ENCODE assay signal across 9 cellular contexts in the genomic region with DNA sequence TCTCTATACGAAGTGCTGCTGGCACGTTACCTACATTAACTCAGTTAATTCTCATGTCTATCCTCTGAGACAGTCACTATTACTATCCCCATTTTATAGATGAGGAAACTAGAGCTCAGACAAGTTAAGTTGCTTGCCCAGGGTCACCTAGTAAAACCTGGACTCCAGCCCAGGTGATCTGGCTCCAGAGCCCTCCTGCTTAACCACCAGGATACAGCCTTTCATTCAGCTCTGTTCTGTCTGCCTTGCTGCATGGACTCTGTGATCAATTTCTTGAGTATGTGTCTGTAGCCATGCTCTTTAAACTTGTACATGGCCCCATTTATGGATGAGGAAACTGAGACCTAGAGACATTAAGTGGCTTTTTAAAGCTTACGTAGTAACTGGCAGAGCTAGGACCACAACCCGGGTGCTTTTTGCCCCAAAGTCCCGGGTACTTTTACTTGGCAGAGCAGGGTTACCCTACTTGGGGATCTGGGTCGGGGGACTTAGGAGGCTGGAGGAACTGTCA. TPM values are rescaled to one million over a fixed set of nuclear protein-coding genes. Genes with fewer than 3 reads are reported as not detected.
DNase-seq lines count a peak whose midpoint lies in the region; ATAC-seq and TF ChIP-seq lines count a peak whose summit lies in the region.
"Had no signal": no experiment of that assay in that cellular context is flagged by ENCODE, and none has a peak within 500 bp of the region (broad histone marks: within the 10 kb centered on the region; RNA-seq: fewer than 3 reads in every experiment).

No MANE protein-coding gene starts in this region.

- peaks cover 41% of the 10 kb centered on the region for H3F3A ChIP-seq in MM.1S (ENCODE audit: insufficient read depth, low read length)

- peaks cover 44% of the 10 kb centered on the region for H3K4me1 ChIP-seq in CD4-positive, CD25-positive, alpha-beta regulatory T cell (ENCODE audit: control insufficient read depth, insufficient read depth, low read length, poor library complexity, severe bottlenecking)
- peaks cover 22% of the 10 kb centered on the region for H3K4me1 ChIP-seq in MM.1S (ENCODE audit: low read length)
- peaks cover 21% of the 10 kb centered on the region for H3K4me1 ChIP-seq in osteoblast (ENCODE audit: insufficient read depth, low read length)
- H3K4me1 ChIP-seq in BE2C = peaks cover 7% of the 10 kb centered on the region

- H3K4me3 ChIP-seq in CD4-positive, CD25-positive, alpha-beta regulatory T cell (ENCODE audit: low read depth, low read length) = peak overlapping the region; percentile 41
- no peak overlapping the region; the same call in 1 of the 2 replicates for H3K4me3 ChIP-seq in MM.1S (ENCODE audit: low read length)
- H3K4me3 ChIP-seq in osteoblast (ENCODE audit: insufficient read depth, low read length) = peak overlapping the region; percentile 27
- no peak overlapping the region for H3K4me3 ChIP-seq in BE2C (ENCODE audit: low read depth, low read length)
- H3K4me3 ChIP-seq: cardiac muscle cell had no signal

- H3K27ac ChIP-seq in CD4-positive, CD25-positive, alpha-beta regulatory T cell (ENCODE audit: insufficient read depth, low read length, poor library complexity, severe bottlenecking) = peak overlapping the region; percentile 75
- peak overlapping the region; percentile 96 for H3K27ac ChIP-seq in MM.1S (ENCODE audit: low read length)
- H3K27ac ChIP-seq in osteoblast (ENCODE audit: low read depth, low read length) = no peak overlapping the region
- H3K27ac ChIP-seq: cardiac muscle cell had no signal

- H3K79me2 ChIP-seq in MM.1S (ENCODE audit: low read length) (peaks cover 46% of the 10 kb centered on the region), osteoblast (ENCODE audit: insufficient read depth, low read length) (peaks cover 60% of the 10 kb centered on the region)

- H3K4me3 Mint-ChIP-seq in CD4-positive, CD25-positive, alpha-beta regulatory T cell = peak overlapping the region in 1 of 4 donors; percentile 58
- peak overlapping the region in 3 of 5 experiments; percentile 85 to 99 (median 92) for H3K4me3 Mint-ChIP-seq in brain

- peak overlapping the region; percentile 63 to 89 (median 85) for H3K27ac Mint-ChIP-seq in CD4-positive, CD25-positive, alpha-beta regulatory T cell
- peak overlapping the region in 2 of 5 experiments; percentile 87 to 98 for H3K27ac Mint-ChIP-seq in brain

- no peaks in the 10 kb centered on the region for H3K36me3 Mint-ChIP-seq in CD4-positive, CD25-positive, alpha-beta regulatory T cell
- peaks cover 83% of the 10 kb centered on the region for H3K36me3 Mint-ChIP-seq in brain

- H3K9me3 ChIP-seq in CD4-positive, CD25-positive, alpha-beta regulatory T cell (ENCODE audit: control insufficient read depth in 2 of 2, low read length in 2 of 2) = no peaks in the 10 kb centered on the region
- H3K9me3 ChIP-seq in MM.1S (replicated peaks; ENCODE audit: insufficient read depth, low read length) (no peaks in the 10 kb centered on the region), osteoblast (ENCODE audit: low read depth, low read length) (no peaks in the 10 kb centered on the region), BE2C (no peaks in the 10 kb centered on the region)

- ATAC-seq in CD4-positive, CD25-positive, alpha-beta regulatory T cell (ENCODE audit: low read depth in 2 of 2) = no peak
- no peak for ATAC-seq in activated CD4-positive, CD25-positive, alpha-beta regulatory T cell treated with anti-CD3 and anti-CD28 coated beads, Interleukin-2, amount 50 U/mL, for 24 hours

- H3K4me2 ChIP-seq in MM.1S (ENCODE audit: low read depth, low read length) = peak overlapping the region; percentile 73; the same call in 1 of the 2 replicates
- peak overlapping the region; percentile 1 for H3K4me2 ChIP-seq in osteoblast (ENCODE audit: insufficient read depth, low read length)

- H3K9me3 Mint-ChIP-seq in CD4-positive, CD25-positive, alpha-beta regulatory T cell = no peaks in the 10 kb centered on the region
- H3K9me3 Mint-ChIP-seq in brain = peaks cover 0 to 4% (median 2%) of the 10 kb centered on the region in 5 experiments

- H3K9me2 ChIP-seq in MM.1S (replicated peaks; ENCODE audit: insufficient read depth, low read length) = no peaks in the 10 kb centered on the region

- DNase-seq in CD4-positive, CD25-positive, alpha-beta regulatory T cell = no peak
- DNase-seq in MM.1S (no peak), osteoblast (ENCODE audit: insufficient read length, low spot score, missing footprints) (peak; percentile 23), DMS53 (lab: John Stamatoyannopoulos, UW) (no peak), BE2C (no peak), EL (no peak)

- TF ChIP-seq CTCF in MM.1S (IDR thresholded peaks at IDR 0.05; ENCODE audit: low read length) (no peak), brain (conservative IDR thresholded peaks at IDR 0.05) (no peak), osteoblast (IDR thresholded peaks at IDR 0.05; ENCODE audit: extremely low read depth, low read depth, low read length) (no peak), BE2C (IDR thresholded peaks at IDR 0.05; ENCODE audit: low read depth, low read length) (no peak)

- H3K9ac ChIP-seq in MM.1S (ENCODE audit: low read length) = peak overlapping the region; percentile 14; the same call in 1 of the 2 replicates

- H3K27me3 ChIP-seq in CD4-positive, CD25-positive, alpha-beta regulatory T cell (ENCODE audit: control insufficient read depth, insufficient read depth, low read length) = no peaks in the 10 kb centered on the region
- no peaks in the 10 kb centered on the region for H3K27me3 ChIP-seq in MM.1S (replicated peaks; ENCODE audit: insufficient read depth, low read length)
- H3K27me3 ChIP-seq in osteoblast (ENCODE audit: insufficient read depth, low read length) = no peaks in the 10 kb centered on the region
- H3K27me3 ChIP-seq in BE2C = peaks cover 10% of the 10 kb centered on the region

- H2AFZ ChIP-seq in MM.1S (ENCODE audit: low read length) (no peak overlapping the region), osteoblast (ENCODE audit: low read length) (no peak overlapping the region)

- H3K27me3 Mint-ChIP-seq in CD4-positive, CD25-positive, alpha-beta regulatory T cell = peaks cover 5% of the 10 kb centered on the region
- peaks cover 26% of the 10 kb centered on the region for H3K27me3 Mint-ChIP-seq in brain

- peaks cover 7 to 35% (median 22%) of the 10 kb centered on the region in 4 donors for H3K4me1 Mint-ChIP-seq in CD4-positive, CD25-positive, alpha-beta regulatory T cell
- H3K4me1 Mint-ChIP-seq in brain = peaks cover 44% of the 10 kb centered on the region

- H4K20me1 ChIP-seq in MM.1S (ENCODE audit: insufficient read depth, low read length) = no peaks in the 10 kb centered on the region
- peaks cover 78% of the 10 kb centered on the region for H4K20me1 ChIP-seq in osteoblast (ENCODE audit: insufficient read depth, low read length)

- peaks cover 7% of the 10 kb centered on the region for H3K36me3 ChIP-seq in CD4-positive, CD25-positive, alpha-beta regulatory T cell (ENCODE audit: control insufficient read depth, insufficient read depth, low read length)
- H3K36me3 ChIP-seq in MM.1S (replicated peaks; ENCODE audit: insufficient read depth, low read length) (no peaks in the 10 kb centered on the region), osteoblast (ENCODE audit: insufficient read depth, low read length) (peaks cover 71% of the 10 kb centered on the region), BE2C (no peaks in the 10 kb centered on the region)
- H3K36me3 ChIP-seq: cardiac muscle cell had no signal

RNA-seq across cellular contexts. Expression of a gene that starts 4.7 kb away (rescaled TPM):
- total RNA-seq in CD4-positive, CD25-positive, alpha-beta regulatory T cell = 115 TPM
- polyA plus RNA-seq in CD4-positive, CD25-positive, alpha-beta regulatory T cell = 1 to 10 TPM; 1.4 to 2.6 (median 1.5) TPM
- polyA plus RNA-seq in brain (ENCODE audit: insufficient read depth, low read depth, low replicate concordance) = 103 TPM
- 456 and 461 TPM in 2 replicates for total RNA-seq in osteoblast
- 43.3 TPM for polyA plus RNA-seq in BE2C (2012; ENCODE audit: insufficient read depth, insufficient read length, low read depth)

RNA-seq across cellular contexts. Expression of a gene that starts 14.4 kb away (rescaled TPM):
- 0.27 TPM for total RNA-seq in CD4-positive, CD25-positive, alpha-beta regulatory T cell
- polyA plus RNA-seq in CD4-positive, CD25-positive, alpha-beta regulatory T cell = not detected
- not detected for polyA plus RNA-seq in brain (ENCODE audit: insufficient read depth, low read depth, low replicate concordance)
- total RNA-seq in osteoblast = under 0.01 and 0.36 TPM in 2 replicates
- polyA plus RNA-seq in BE2C (2012; ENCODE audit: insufficient read depth, insufficient read length, low read depth) = 0.17 TPM
- total RNA-seq: cardiac muscle cell had no signal
- polyA plus RNA-seq: cardiac muscle cell had no signal

Comparison
In these comparisons a context has a peak if more than half of its experiments do, and no peak if none do; other contexts are left out.
1. H3K4me3 ChIP-seq: peak in CD4-positive, CD25-positive, alpha-beta regulatory T cell (single experiment) and osteoblast (single experiment); none in MM.1S (single experiment) and BE2C (single experiment).